1 cellular context compared by ENCODE assay signal in genomic region chr7:70005885-70006284, GRCh38.
TF ChIP-seq lines count a peak whose summit lies in the region.

No MANE protein-coding gene starts in this region.

TF ChIP-seq in SK-N-SH treated with all-trans-retinoic acid at 6 μM for 48 hours, 23 proteins besides CTCF, POLR2A, EP300 and RAD21 (continued from another document):
- TF ChIP-seq CSRNP3 (CRISPR knock-in tag; IDR thresholded peaks at IDR 0.05) = no peak
- no peak for TF ChIP-seq TCF4 (CRISPR knock-in tag; IDR thresholded peaks at IDR 0.05; ENCODE audit: borderline replicate concordance)
- TF ChIP-seq CSDC2 (CRISPR knock-in tag; IDR thresholded peaks at IDR 0.05) = no peak
- no peak for TF ChIP-seq RARB (CRISPR knock-in tag; IDR thresholded peaks at IDR 0.05)
- no peak for TF ChIP-seq CREB5 (CRISPR knock-in tag; IDR thresholded peaks at IDR 0.05; ENCODE audit: low read depth)
- TF ChIP-seq ZFP30 (CRISPR knock-in tag; IDR thresholded peaks at IDR 0.05) = no peak
- no peak for TF ChIP-seq ARNTL (CRISPR knock-in tag; IDR thresholded peaks at IDR 0.05; ENCODE audit: borderline replicate concordance, low read depth)
- no peak for TF ChIP-seq TOX (CRISPR knock-in tag; IDR thresholded peaks at IDR 0.05; ENCODE audit: borderline replicate concordance)
- TF ChIP-seq GLIS3 (CRISPR knock-in tag; IDR thresholded peaks at IDR 0.05) = no peak
- no peak for TF ChIP-seq OSR1 (CRISPR knock-in tag; IDR thresholded peaks at IDR 0.05)
- TF ChIP-seq ZFP3 (CRISPR knock-in tag; IDR thresholded peaks at IDR 0.05) = no peak
- no peak for TF ChIP-seq SNAI2 (CRISPR knock-in tag; IDR thresholded peaks at IDR 0.05)
- TF ChIP-seq POU6F1 (CRISPR knock-in tag; IDR thresholded peaks at IDR 0.05; ENCODE audit: borderline replicate concordance, low read depth) = no peak
- TF ChIP-seq TSHZ2 (CRISPR knock-in tag; IDR thresholded peaks at IDR 0.05) = no peak
- no peak for TF ChIP-seq ZNF565 (CRISPR knock-in tag; conservative IDR thresholded peaks at IDR 0.05; ENCODE audit: low read depth)
